ENCODE assay signal across 8 cellular contexts in the genomic region with DNA sequence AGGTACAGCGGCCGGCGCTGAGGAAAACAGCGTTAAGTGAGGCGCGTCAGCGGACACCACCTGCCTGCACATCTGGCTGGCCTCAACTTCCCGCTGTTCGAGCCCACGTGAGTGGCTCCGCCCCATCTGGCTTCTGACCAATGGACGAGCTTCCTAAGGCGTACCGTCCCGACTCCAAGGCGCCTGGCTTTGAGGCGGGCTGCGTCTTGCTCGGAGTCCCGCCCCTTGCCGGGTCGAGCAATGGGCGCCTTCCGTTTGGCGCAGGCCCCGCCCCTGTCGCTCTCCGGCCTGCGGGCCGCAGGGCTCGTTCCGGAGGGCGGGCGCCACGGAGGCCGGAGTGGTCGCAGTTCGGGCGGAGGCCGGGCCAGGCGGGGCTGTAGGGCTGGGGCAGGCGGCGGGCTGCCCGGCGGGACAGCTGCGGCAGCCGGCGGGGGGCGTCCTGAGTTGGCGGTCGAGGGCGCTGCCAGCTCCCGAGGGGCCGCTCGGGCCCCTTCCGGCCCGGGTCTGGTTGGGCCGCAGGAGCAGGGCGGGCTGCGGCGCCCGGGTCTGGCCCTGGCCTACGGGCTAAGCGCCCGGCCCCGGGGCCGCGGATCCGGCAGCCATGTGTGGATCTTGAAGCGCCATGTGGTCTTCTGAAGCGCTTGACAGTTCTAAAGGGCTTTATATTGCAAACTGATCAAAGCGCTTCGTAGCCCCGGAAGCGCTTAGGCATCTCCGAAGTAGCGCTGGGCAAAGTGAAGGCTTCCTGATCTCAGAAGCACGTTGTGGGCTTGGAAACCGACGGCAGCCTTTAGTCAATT. TPM values are rescaled to one million over a fixed set of nuclear protein-coding genes. Genes with fewer than 3 reads are reported as not detected.
DNase-seq lines count a peak whose midpoint lies in the region; ATAC-seq, FAIRE-seq and TF ChIP-seq lines count a peak whose summit lies in the region.

A gene with protein sequence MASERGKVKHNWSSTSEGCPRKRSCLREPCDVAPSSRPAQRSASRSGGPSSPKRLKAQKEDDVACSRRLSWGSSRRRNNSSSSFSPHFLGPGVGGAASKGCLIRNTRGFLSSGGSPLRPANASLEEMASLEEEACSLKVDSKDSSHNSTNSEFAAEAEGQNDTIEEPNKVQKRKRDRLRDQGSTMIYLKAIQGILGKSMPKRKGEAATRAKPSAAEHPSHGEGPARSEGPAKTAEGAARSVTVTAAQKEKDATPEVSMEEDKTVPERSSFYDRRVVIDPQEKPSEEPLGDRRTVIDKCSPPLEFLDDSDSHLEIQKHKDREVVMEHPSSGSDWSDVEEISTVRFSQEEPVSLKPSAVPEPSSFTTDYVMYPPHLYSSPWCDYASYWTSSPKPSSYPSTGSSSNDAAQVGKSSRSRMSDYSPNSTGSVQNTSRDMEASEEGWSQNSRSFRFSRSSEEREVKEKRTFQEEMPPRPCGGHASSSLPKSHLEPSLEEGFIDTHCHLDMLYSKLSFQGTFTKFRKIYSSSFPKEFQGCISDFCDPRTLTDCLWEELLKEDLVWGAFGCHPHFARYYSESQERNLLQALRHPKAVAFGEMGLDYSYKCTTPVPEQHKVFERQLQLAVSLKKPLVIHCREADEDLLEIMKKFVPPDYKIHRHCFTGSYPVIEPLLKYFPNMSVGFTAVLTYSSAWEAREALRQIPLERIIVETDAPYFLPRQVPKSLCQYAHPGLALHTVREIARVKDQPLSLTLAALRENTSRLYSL (plus strand): TSS at position 276 of the 800 bp plus-strand sequence. CDS start 742 bp downstream, outside the sequence.

- ATAC-seq in HG02798 (IDR thresholded peaks at IDR 0.05; ENCODE audit: poor library complexity, unreplicated experiment) (peak; percentile 96), Right ventricle myocardium superior (ENCODE audit: poor library complexity) (peak; percentile 99), pancreas (peak; percentile 96 to 98 (median 96))
- ATAC-seq in activated naive CD8-positive, alpha-beta T cell treated with anti-CD3 and anti-CD28 coated beads, Interleukin-2, amount 10 ng/mL, durations not matched to agents 7 days and 5 days (ENCODE audit: low read depth) = peak; percentile 94

- WGBS in pancreas, 2 donors = 0 to 1% methylated on average over 60 to 80 of the region's 80 CpGs
- WGBS in thyroid gland, 2 donors = 1 to 2% methylated on average over 19 to 21 of the region's 80 CpGs

- H3K4me3 Mint-ChIP-seq in activated naive CD8-positive, alpha-beta T cell treated with anti-CD3 and anti-CD28 coated beads, Interleukin-2, amount 10 ng/mL, durations not matched to agents 7 days and 5 days = peak within 1 kb of the TSS; percentile 95

- H3K4me1 ChIP-seq in pancreas (peaks cover 9 to 15% (median 14%) of the 10 kb centered on the region in 3 donors), thyroid gland (peaks cover 15 to 17% of the 10 kb centered on the region in 2 donors)

- H3K9me3 Mint-ChIP-seq in activated naive CD8-positive, alpha-beta T cell treated with anti-CD3 and anti-CD28 coated beads, Interleukin-2, amount 10 ng/mL, durations not matched to agents 7 days and 5 days = peaks cover 18% of the 10 kb centered on the region

- TF ChIP-seq CTCF in pancreas (IDR thresholded peaks at IDR 0.05) (no peak), thyroid gland (IDR thresholded peaks at IDR 0.05) (no peak)

- no peaks in the 10 kb centered on the region for H3K27me3 ChIP-seq in pancreas
- no peaks in the 10 kb centered on the region for H3K27me3 ChIP-seq in thyroid gland

- FAIRE-seq in GM12891 (lab: Jason Lieb, UNC) (peak; percentile 97), pancreas (lab: Jason Lieb, UNC) (no peak)

- peak within 1 kb of the TSS; percentile 96 for H3K27ac Mint-ChIP-seq in activated naive CD8-positive, alpha-beta T cell treated with anti-CD3 and anti-CD28 coated beads, Interleukin-2, amount 10 ng/mL, durations not matched to agents 7 days and 5 days

- H3K4me3 ChIP-seq in pancreas (peak within 1 kb of the TSS; percentile 84 to 99 (median 92)), thyroid gland (replicated peaks in 1 of 3) (peak within 1 kb of the TSS; percentile 57 to 87 (median 63))

- H3K27ac ChIP-seq in pancreas (peak within 1 kb of the TSS; percentile 67 to 80 (median 71)), thyroid gland (peak within 1 kb of the TSS; percentile 37 to 81 (median 43))

- H3K36me3 ChIP-seq in pancreas (no peaks in the 10 kb centered on the region), thyroid gland (peaks cover 0 to 5% of the 10 kb centered on the region in 2 donors)

- intact Hi-C loops in Right ventricle myocardium superior (cut with DNase I) = no loop called here
- intact Hi-C loops in pancreas (cut with DNase I) = no loop called here
- intact Hi-C loops in thyroid gland (cut with DNase I) = no loop called here

- peak; percentile 78 for TF ChIP-seq POLR2A in GM12891 (IDR thresholded peaks at IDR 0.05; ENCODE audit: low read depth, low read length)
- TF ChIP-seq POLR2A in thyroid gland (IDR thresholded peaks at IDR 0.05) = peak; percentile 70 to 92

- peaks cover 55% of the 10 kb centered on the region for H3K36me3 Mint-ChIP-seq in activated naive CD8-positive, alpha-beta T cell treated with anti-CD3 and anti-CD28 coated beads, Interleukin-2, amount 10 ng/mL, durations not matched to agents 7 days and 5 days

- H3K4me1 Mint-ChIP-seq in activated naive CD8-positive, alpha-beta T cell treated with anti-CD3 and anti-CD28 coated beads, Interleukin-2, amount 10 ng/mL, durations not matched to agents 7 days and 5 days = peaks cover 35% of the 10 kb centered on the region

- POLR2A ChIA-PET in activated naive CD8-positive, alpha-beta T cell treated with anti-CD3 and anti-CD28 coated beads, Interleukin-2, amount 10 ng/mL, durations not matched to agents 7 days and 5 days (lab: Charles Lee) = interaction anchor here (0.6 to 2.1 kb wide), 21 partner anchors 9 to 852 kb away, joined by 3 to 12 read pairs (median 5); a partner anchor contains a TSS

- no peaks in the 10 kb centered on the region for H3K27me3 Mint-ChIP-seq in activated naive CD8-positive, alpha-beta T cell treated with anti-CD3 and anti-CD28 coated beads, Interleukin-2, amount 10 ng/mL, durations not matched to agents 7 days and 5 days

- H3K9me3 ChIP-seq in pancreas (no peaks in the 10 kb centered on the region), thyroid gland (no peaks in the 10 kb centered on the region)

- DNase-seq in GM12891 (ENCODE audit: insufficient read length, low spot score) (peak; percentile 98), NCI-H1417 treated with DMSO at 0.1 percent for 48 hours (lab: John Stamatoyannopoulos, UW) (peak; percentile 79), SW 1271 (lab: John Stamatoyannopoulos, UW) (peak; percentile 97 to 98), Right ventricle myocardium superior (peak; percentile 98), pancreas (peak; percentile 93 to 98 (median 96)), thyroid gland (peak; percentile 97)
- peak; percentile 92 for DNase-seq in activated naive CD8-positive, alpha-beta T cell treated with anti-CD3 and anti-CD28 coated beads, Interleukin-2, amount 10 ng/mL, durations not matched to agents 7 days and 5 days

TF ChIP-seq in GM12891, 5 proteins besides CTCF, POLR2A, EP300 and RAD21:
- peak; percentile 57; the same call in 1 of the 2 replicates for TF ChIP-seq POLR2AphosphoS5 (IDR thresholded peaks at IDR 0.05; ENCODE audit: low read depth, low read length)
- no peak for TF ChIP-seq PAX5 (IDR thresholded peaks at IDR 0.05; ENCODE audit: insufficient read depth, low read length, severe bottlenecking)
- TF ChIP-seq POU2F2 (IDR thresholded peaks at IDR 0.05; ENCODE audit: low read depth, low read length) = peak; percentile 39; the same call in 1 of the 2 replicates
- TF ChIP-seq TAF1 (IDR thresholded peaks at IDR 0.05; ENCODE audit: low read depth, low read length) = peak; percentile 57; the same call in 1 of the 2 replicates
- TF ChIP-seq SPI1 (IDR thresholded peaks at IDR 0.05; ENCODE audit: low read depth, low read length) = no peak

RNA-seq across cellular contexts. Expression of the gene that starts here (rescaled TPM):
- polyA plus RNA-seq in GM12891 (2012; ENCODE audit: low read depth, missing spikeins) = 21.8 TPM
- 10 to 100 TPM; 55.4 to 67.4 TPM for total RNA-seq in activated naive CD8-positive, alpha-beta T cell treated with anti-CD3 and anti-CD28 coated beads, Interleukin-2, amount 10 ng/mL, durations not matched to agents 7 days and 5 days
- total RNA-seq in Right ventricle myocardium superior (16.4 TPM), pancreas (10 to 100 TPM; 12.8 to 23.1 (median 16.0) TPM), thyroid gland (10 to 100 TPM; 21.4 to 37.1 (median 30.1) TPM)
- 10 to 100 TPM in 1 of 2 donors, 1 to 10 TPM in 1; 9.2 to 14.9 TPM for polyA plus RNA-seq in pancreas

Comparison
In these comparisons a context has a peak if more than half of its experiments do, and no peak if none do; other contexts are left out.
1. Peak in every context shown above with its lines: DNase-seq, ATAC-seq, H3K4me3 ChIP-seq and H3K27ac ChIP-seq.